In genomic region chr19:49398001-49398615, GRCh38 we compare ENCODE assay signal across 2 cellular contexts.
TF ChIP-seq lines count a peak whose summit lies in the region.

No MANE protein-coding gene starts in this region.

TF ChIP-seq in SK-N-SH, 30 proteins besides CTCF, POLR2A, EP300 and RAD21:
- TF ChIP-seq EZH2phosphoT487 (IDR thresholded peaks at IDR 0.05; ENCODE audit: borderline replicate concordance, low read depth), result no peak
- TF ChIP-seq SMC3 (IDR thresholded peaks at IDR 0.05; ENCODE audit: low read depth, low read length), result no peak
- no peak for TF ChIP-seq POLR2AphosphoS5 (IDR thresholded peaks at IDR 0.05; ENCODE audit: low read depth, low read length)
- no peak for TF ChIP-seq FOSL2 (IDR thresholded peaks at IDR 0.05; ENCODE audit: borderline replicate concordance, low read depth)
- no peak for TF ChIP-seq GATA2 (CRISPR knock-in tag; IDR thresholded peaks at IDR 0.05)
- TF ChIP-seq SIN3A (IDR thresholded peaks at IDR 0.05; ENCODE audit: borderline replicate concordance, low read depth, low read length), result no peak
- TF ChIP-seq USF2 (IDR thresholded peaks at IDR 0.05; ENCODE audit: borderline replicate concordance, low read depth, low read length), result no peak
- TF ChIP-seq JUND (IDR thresholded peaks at IDR 0.05), result no peak
- TF ChIP-seq REST (IDR thresholded peaks at IDR 0.05; ENCODE audit: low read depth, low read length), result no peak
- no peak for TF ChIP-seq MEF2A (IDR thresholded peaks at IDR 0.05; ENCODE audit: borderline replicate concordance, low read depth)
- TF ChIP-seq ELF1 (IDR thresholded peaks at IDR 0.05), result no peak
- TF ChIP-seq CHD2 (IDR thresholded peaks at IDR 0.05; ENCODE audit: low read length, partially characterized antibody), result no peak
- no peak for TF ChIP-seq RCOR1 (IDR thresholded peaks at IDR 0.05; ENCODE audit: low read length)
- no peak for TF ChIP-seq FOXJ3 (CRISPR knock-in tag; IDR thresholded peaks at IDR 0.05)
- no peak for TF ChIP-seq ZBTB33 (IDR thresholded peaks at IDR 0.05; ENCODE audit: borderline replicate concordance, low read depth)
TF ChIP-seq in SK-N-SH: peak in this region for 0.

TF ChIP-seq in SK-N-SH treated with all-trans-retinoic acid at 6 μM for 48 hours, 23 proteins besides CTCF, POLR2A, EP300 and RAD21:
- TF ChIP-seq ZFP30 (CRISPR knock-in tag; IDR thresholded peaks at IDR 0.05) (no peak), ESRRG (CRISPR knock-in tag; IDR thresholded peaks at IDR 0.05) (no peak), TCF4 (CRISPR knock-in tag; IDR thresholded peaks at IDR 0.05; ENCODE audit: borderline replicate concordance) (no peak), ISL1 (CRISPR knock-in tag; IDR thresholded peaks at IDR 0.05) (no peak), ZNF565 (CRISPR knock-in tag; conservative IDR thresholded peaks at IDR 0.05; ENCODE audit: low read depth) (no peak), TSHZ2 (CRISPR knock-in tag; IDR thresholded peaks at IDR 0.05) (no peak), OSR1 (CRISPR knock-in tag; IDR thresholded peaks at IDR 0.05) (no peak), ZC3H10 (CRISPR knock-in tag; IDR thresholded peaks at IDR 0.05) (no peak), ZFP3 (CRISPR knock-in tag; IDR thresholded peaks at IDR 0.05) (no peak), RARB (CRISPR knock-in tag; IDR thresholded peaks at IDR 0.05) (no peak), CSRNP3 (CRISPR knock-in tag; IDR thresholded peaks at IDR 0.05) (no peak), GLIS3 (CRISPR knock-in tag; IDR thresholded peaks at IDR 0.05) (no peak), ZNF8 (CRISPR knock-in tag; IDR thresholded peaks at IDR 0.05) (no peak), ZNF70 (CRISPR knock-in tag; IDR thresholded peaks at IDR 0.05) (no peak), PATZ1 (CRISPR knock-in tag; IDR thresholded peaks at IDR 0.05; ENCODE audit: borderline replicate concordance) (no peak), CSDC2 (CRISPR knock-in tag; IDR thresholded peaks at IDR 0.05) (no peak), PPARA (CRISPR knock-in tag; IDR thresholded peaks at IDR 0.05; ENCODE audit: borderline replicate concordance) (no peak), CREB5 (CRISPR knock-in tag; IDR thresholded peaks at IDR 0.05; ENCODE audit: low read depth) (no peak)
